Comparison of ENCODE assay signal across 15 cellular contexts in the genomic region with DNA sequence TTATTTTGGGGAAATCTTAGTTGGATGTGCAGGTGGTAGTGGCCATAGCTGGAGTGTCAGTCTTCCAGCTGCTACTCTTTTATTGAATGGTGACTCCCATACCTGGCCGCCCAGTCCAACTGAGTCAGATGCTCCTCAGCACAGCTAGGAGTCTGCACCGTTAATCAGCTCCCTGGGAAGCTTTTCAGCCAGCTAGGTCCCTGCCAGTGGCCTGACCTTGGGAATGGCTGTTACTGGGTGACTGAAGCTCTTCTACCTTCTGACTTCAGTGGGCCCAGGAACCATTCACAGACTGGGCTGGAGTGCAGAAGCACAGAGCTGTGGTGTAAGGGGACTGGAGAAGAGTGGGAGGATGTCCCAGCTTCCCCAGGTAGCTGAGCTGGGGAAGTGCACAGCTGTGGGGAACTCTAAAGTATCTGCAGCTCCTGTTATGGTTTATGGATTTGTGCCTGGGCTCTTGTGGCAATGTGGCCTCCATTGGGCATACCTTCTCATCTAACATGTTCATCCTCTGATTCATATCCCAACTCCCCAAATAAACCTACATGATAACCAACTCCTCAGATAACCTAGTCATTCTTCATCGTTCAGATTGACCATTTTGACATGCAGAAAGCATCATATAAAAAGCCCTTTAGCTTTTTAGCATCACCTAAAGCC. TPM values are rescaled to one million over a fixed set of nuclear protein-coding genes. Genes with fewer than 3 reads are reported as not detected.
DNase-seq lines count a peak whose midpoint lies in the region; ATAC-seq and TF ChIP-seq lines count a peak whose summit lies in the region.
"Had no signal": no experiment of that assay in that cellular context is flagged by ENCODE, and none has a peak within 500 bp of the region (broad histone marks: within the 10 kb centered on the region; RNA-seq: fewer than 3 reads in every experiment).

No MANE protein-coding gene starts in this region.

- no peaks in the 10 kb centered on the region for H3K9me3 Mint-ChIP-seq in activated naive CD8-positive, alpha-beta T cell treated with anti-CD3 and anti-CD28 coated beads for 36 hours
- no peaks in the 10 kb centered on the region for H3K9me3 Mint-ChIP-seq in naive thymus-derived CD4-positive, alpha-beta T cell
- no peaks in the 10 kb centered on the region for H3K9me3 Mint-ChIP-seq in type B pancreatic cell
- no peaks in the 10 kb centered on the region for H3K9me3 Mint-ChIP-seq in nephron progenitor cell
- H3K9me3 Mint-ChIP-seq in activated T-helper 1 cell treated with anti-CD3 and anti-CD28 coated beads, Interleukin-12 subunit alpha, Interleukin-12 subunit beta, Interleukin-2, Interleukin-4 antibody, amounts not matched to agents 30 ng/mL and 10 ng/mL and 1 ng/mL, durations not matched to agents 14 hours and 24 hours and 36 hours, result no peaks in the 10 kb centered on the region

- H3K4me3 ChIP-seq in left ventricle myocardium inferior, result no peak overlapping the region
- H3K4me3 ChIP-seq in right atrium auricular region, result no peak overlapping the region
- no peak overlapping the region for H3K4me3 ChIP-seq in naive thymus-derived CD4-positive, alpha-beta T cell (ENCODE audit: low read length)
- H3K4me3 ChIP-seq: HAP-1 had no signal

- H3K36me3 ChIP-seq in left ventricle myocardium inferior (peaks cover 39% of the 10 kb centered on the region), right atrium auricular region (peaks cover 39% of the 10 kb centered on the region)
- peaks cover 0 to 64% (median 0%) of the 10 kb centered on the region in 3 experiments for H3K36me3 ChIP-seq in naive thymus-derived CD4-positive, alpha-beta T cell (ENCODE audit: control insufficient read depth in 2 of 3, insufficient read depth in 3 of 3, low read length in 3 of 3)

- CTCF ChIA-PET in naive thymus-derived CD4-positive, alpha-beta T cell (lab: Charles Lee), result interaction anchor here (0.5 to 1.1 kb wide), 2 partner anchors 26 to 1427 kb away, joined by 3 to 4 read pairs; no protein-coding TSS in a partner anchor

- TF ChIP-seq CTCF in left ventricle myocardium inferior (IDR thresholded peaks at IDR 0.05; ENCODE audit: borderline replicate concordance), result no peak
- TF ChIP-seq CTCF in right atrium auricular region (IDR thresholded peaks at IDR 0.05), result no peak
- no peak for TF ChIP-seq CTCF in type B pancreatic cell (conservative IDR thresholded peaks at IDR 0.05)
- TF ChIP-seq CTCF in nephron progenitor cell (IDR thresholded peaks at IDR 0.05), result no peak

- H3K27me3 ChIP-seq in left ventricle myocardium inferior (ENCODE audit: low read depth), result no peaks in the 10 kb centered on the region
- H3K27me3 ChIP-seq in right atrium auricular region, result no peaks in the 10 kb centered on the region
- H3K27me3 ChIP-seq in naive thymus-derived CD4-positive, alpha-beta T cell (ENCODE audit: control insufficient read depth in 2 of 2, insufficient read depth in 2 of 2, low read length in 2 of 2), result no peaks in the 10 kb centered on the region
- H3K27me3 ChIP-seq: BE2C had no signal

- H3K27ac Mint-ChIP-seq in activated naive CD8-positive, alpha-beta T cell treated with anti-CD3 and anti-CD28 coated beads for 36 hours, result peak overlapping the region; percentile 3
- H3K27ac Mint-ChIP-seq in naive thymus-derived CD4-positive, alpha-beta T cell, result peak overlapping the region in 6 of 9 donors; percentile 33 to 83 (median 62)
- H3K27ac Mint-ChIP-seq in type B pancreatic cell, result peak overlapping the region; percentile 32
- H3K27ac Mint-ChIP-seq in nephron progenitor cell, result no peak overlapping the region
- no peak overlapping the region for H3K27ac Mint-ChIP-seq in activated T-helper 1 cell treated with anti-CD3 and anti-CD28 coated beads, Interleukin-12 subunit alpha, Interleukin-12 subunit beta, Interleukin-2, Interleukin-4 antibody, amounts not matched to agents 30 ng/mL and 10 ng/mL and 1 ng/mL, durations not matched to agents 14 hours and 24 hours and 36 hours

- DNase-seq in left ventricle myocardium inferior (no peak), right atrium auricular region (ENCODE audit: low spot score) (no peak), type B pancreatic cell (ENCODE audit: extremely low spot score, unreplicated experiment) (no peak), nephron progenitor cell (no peak)
- DNase-seq in activated naive CD8-positive, alpha-beta T cell treated with anti-CD3 and anti-CD28 coated beads for 36 hours, result no peak
- no peak for DNase-seq in naive thymus-derived CD4-positive, alpha-beta T cell
- DNase-seq in activated T-helper 1 cell treated with anti-CD3 and anti-CD28 coated beads, Interleukin-12 subunit alpha, Interleukin-12 subunit beta, Interleukin-2, Interleukin-4 antibody, amounts not matched to agents 30 ng/mL and 10 ng/mL and 1 ng/mL, durations not matched to agents 14 hours and 24 hours and 36 hours (ENCODE audit: low spot score), result no peak
- DNase-seq: BE2C, KG1, NCI-H1092, NCI-H1694, NCI-H345, NCI-H69, PC-3 had no signal

- H3K4me1 ChIP-seq in left ventricle myocardium inferior (peaks cover 99% of the 10 kb centered on the region), right atrium auricular region (peaks cover 0 to 84% of the 10 kb centered on the region in 2 donors)
- H3K4me1 ChIP-seq in naive thymus-derived CD4-positive, alpha-beta T cell (ENCODE audit: control insufficient read depth in 2 of 2, insufficient read depth in 2 of 2, low read length in 2 of 2), result peaks cover 10 to 22% of the 10 kb centered on the region in 2 donors
- H3K4me1 ChIP-seq: BE2C, HAP-1 had no signal

- peaks cover 56% of the 10 kb centered on the region for H3K4me1 Mint-ChIP-seq in activated naive CD8-positive, alpha-beta T cell treated with anti-CD3 and anti-CD28 coated beads for 36 hours
- H3K4me1 Mint-ChIP-seq in naive thymus-derived CD4-positive, alpha-beta T cell, result peaks cover 39 to 82% (median 63%) of the 10 kb centered on the region in 7 donors
- H3K4me1 Mint-ChIP-seq in type B pancreatic cell (ENCODE audit: unreplicated experiment) (peaks cover 4% of the 10 kb centered on the region), nephron progenitor cell (peaks cover 15% of the 10 kb centered on the region)
- H3K4me1 Mint-ChIP-seq in activated T-helper 1 cell treated with anti-CD3 and anti-CD28 coated beads, Interleukin-12 subunit alpha, Interleukin-12 subunit beta, Interleukin-2, Interleukin-4 antibody, amounts not matched to agents 30 ng/mL and 10 ng/mL and 1 ng/mL, durations not matched to agents 14 hours and 24 hours and 36 hours (ENCODE audit: low read depth), result peaks cover 37% of the 10 kb centered on the region

- no peaks in the 10 kb centered on the region for H3K27me3 Mint-ChIP-seq in activated naive CD8-positive, alpha-beta T cell treated with anti-CD3 and anti-CD28 coated beads for 36 hours
- no peaks in the 10 kb centered on the region for H3K27me3 Mint-ChIP-seq in naive thymus-derived CD4-positive, alpha-beta T cell
- H3K27me3 Mint-ChIP-seq in type B pancreatic cell (no peaks in the 10 kb centered on the region), nephron progenitor cell (ENCODE audit: low read depth, poor library complexity) (no peaks in the 10 kb centered on the region)
- H3K27me3 Mint-ChIP-seq in activated T-helper 1 cell treated with anti-CD3 and anti-CD28 coated beads, Interleukin-12 subunit alpha, Interleukin-12 subunit beta, Interleukin-2, Interleukin-4 antibody, amounts not matched to agents 30 ng/mL and 10 ng/mL and 1 ng/mL, durations not matched to agents 14 hours and 24 hours and 36 hours (ENCODE audit: insufficient read depth), result no peaks in the 10 kb centered on the region

- intact Hi-C loops in left ventricle myocardium inferior (cut with micrococcal nuclease), result no loop called here
- intact Hi-C loops in naive thymus-derived CD4-positive, alpha-beta T cell (cut with micrococcal nuclease), result no loop called here
- intact Hi-C loops in activated T-helper 1 cell treated with anti-CD3 and anti-CD28 coated beads, Interleukin-12 subunit alpha, Interleukin-12 subunit beta, Interleukin-2, Interleukin-4 antibody, amounts not matched to agents 30 ng/mL and 10 ng/mL and 1 ng/mL, durations not matched to agents 14 hours and 24 hours and 36 hours (cut with micrococcal nuclease), result no loop called here

- no peak overlapping the region for H3K4me3 Mint-ChIP-seq in activated naive CD8-positive, alpha-beta T cell treated with anti-CD3 and anti-CD28 coated beads for 36 hours
- peak overlapping the region in 3 of 10 donors; percentile 19 to 38 (median 29) for H3K4me3 Mint-ChIP-seq in naive thymus-derived CD4-positive, alpha-beta T cell
- H3K4me3 Mint-ChIP-seq in type B pancreatic cell (no peak overlapping the region), nephron progenitor cell (no peak overlapping the region)
- H3K4me3 Mint-ChIP-seq in activated T-helper 1 cell treated with anti-CD3 and anti-CD28 coated beads, Interleukin-12 subunit alpha, Interleukin-12 subunit beta, Interleukin-2, Interleukin-4 antibody, amounts not matched to agents 30 ng/mL and 10 ng/mL and 1 ng/mL, durations not matched to agents 14 hours and 24 hours and 36 hours, result no peak overlapping the region

- peak overlapping the region; percentile 33 for H3K27ac ChIP-seq in left ventricle myocardium inferior (replicated peaks)
- H3K27ac ChIP-seq in right atrium auricular region, result no peak overlapping the region
- no peak overlapping the region for H3K27ac ChIP-seq in naive thymus-derived CD4-positive, alpha-beta T cell (ENCODE audit: low read depth, low read length)

- no peak for ATAC-seq in naive thymus-derived CD4-positive, alpha-beta T cell
- ATAC-seq: PC-3 had no signal

- POLR2A ChIA-PET in naive thymus-derived CD4-positive, alpha-beta T cell (lab: Charles Lee), result interaction anchor here (0.9 to 1.3 kb wide), 3 partner anchors 9 to 16 kb away, joined by 3 to 4 read pairs (median 4); partner anchors contain the start of gene ALKBH5

- no peaks in the 10 kb centered on the region for H3K9me3 ChIP-seq in left ventricle myocardium inferior (replicated peaks)
- H3K9me3 ChIP-seq in right atrium auricular region, result no peaks in the 10 kb centered on the region
- H3K9me3 ChIP-seq in naive thymus-derived CD4-positive, alpha-beta T cell (ENCODE audit: control insufficient read depth in 2 of 3, low read length in 3 of 3), result no peaks in the 10 kb centered on the region
- H3K9me3 ChIP-seq: BE2C, HAP-1 had no signal

- H3K36me3 Mint-ChIP-seq in activated naive CD8-positive, alpha-beta T cell treated with anti-CD3 and anti-CD28 coated beads for 36 hours, result peaks cover 33% of the 10 kb centered on the region
- H3K36me3 Mint-ChIP-seq in naive thymus-derived CD4-positive, alpha-beta T cell, result peaks cover 5 to 39% (median 14%) of the 10 kb centered on the region in 5 donors
- H3K36me3 Mint-ChIP-seq in type B pancreatic cell (peaks cover 20% of the 10 kb centered on the region), nephron progenitor cell (ENCODE audit: low read depth) (peaks cover 82% of the 10 kb centered on the region)
- peaks cover 45% of the 10 kb centered on the region for H3K36me3 Mint-ChIP-seq in activated T-helper 1 cell treated with anti-CD3 and anti-CD28 coated beads, Interleukin-12 subunit alpha, Interleukin-12 subunit beta, Interleukin-2, Interleukin-4 antibody, amounts not matched to agents 30 ng/mL and 10 ng/mL and 1 ng/mL, durations not matched to agents 14 hours and 24 hours and 36 hours (ENCODE audit: low read depth)

RNA-seq across cellular contexts. Expression of gene ALKBH5, which starts 14.0 kb away (rescaled TPM):
- total RNA-seq in left ventricle myocardium inferior, result 179 TPM
- 100 to 1,000 TPM; 177 to 193 TPM for total RNA-seq in right atrium auricular region
- 100 to 1,000 TPM; 163 TPM for total RNA-seq in activated naive CD8-positive, alpha-beta T cell treated with anti-CD3 and anti-CD28 coated beads for 36 hours
- total RNA-seq in naive thymus-derived CD4-positive, alpha-beta T cell, result 100 to 1,000 TPM in 3 of 5 experiments, 10 to 100 TPM in 2; 97.4 to 135 (median 108) TPM
- polyA plus RNA-seq in naive thymus-derived CD4-positive, alpha-beta T cell, result 100 to 1,000 TPM; 121 to 154 TPM
- 79.8 and 88.8 TPM in 2 replicates for total RNA-seq in type B pancreatic cell (ENCODE audit: low replicate concordance)
- 127 and 128 TPM in 2 replicates for total RNA-seq in activated T-helper 1 cell treated with anti-CD3 and anti-CD28 coated beads, Interleukin-12 subunit alpha, Interleukin-12 subunit beta, Interleukin-2, Interleukin-4 antibody, amounts not matched to agents 30 ng/mL and 10 ng/mL and 1 ng/mL, durations not matched to agents 14 hours and 24 hours and 36 hours

RNA-seq across cellular contexts. Expression of gene LLGL1, which starts 27.8 kb away (rescaled TPM):
- total RNA-seq in left ventricle myocardium inferior (8.8 TPM), right atrium auricular region (10 to 100 TPM; 12.6 to 16.7 TPM), type B pancreatic cell (ENCODE audit: low replicate concordance) (35.1 and 61.2 TPM in 2 replicates)
- total RNA-seq in activated naive CD8-positive, alpha-beta T cell treated with anti-CD3 and anti-CD28 coated beads for 36 hours, result 10 to 100 TPM; 13.7 to 15.2 TPM
- total RNA-seq in naive thymus-derived CD4-positive, alpha-beta T cell, result 10 to 100 TPM; 12.9 to 21.6 (median 16.5) TPM
- polyA plus RNA-seq in naive thymus-derived CD4-positive, alpha-beta T cell, result 1 to 10 TPM in 1 of 2 donors, under 1 TPM in 1; 0.89 to 2.0 TPM
- 22.6 and 23.4 TPM in 2 replicates for total RNA-seq in activated T-helper 1 cell treated with anti-CD3 and anti-CD28 coated beads, Interleukin-12 subunit alpha, Interleukin-12 subunit beta, Interleukin-2, Interleukin-4 antibody, amounts not matched to agents 30 ng/mL and 10 ng/mL and 1 ng/mL, durations not matched to agents 14 hours and 24 hours and 36 hours

Comparison
In these comparisons a context has a peak if more than half of its experiments do, and no peak if none do; other contexts are left out.
1. H3K27ac Mint-ChIP-seq: peak in activated naive CD8-positive, alpha-beta T cell treated with anti-CD3 and anti-CD28 coated beads for 36 hours (single experiment), naive thymus-derived CD4-positive, alpha-beta T cell (6 of 9) and type B pancreatic cell (single experiment); none in nephron progenitor cell (single experiment) and activated T-helper 1 cell treated with anti-CD3 and anti-CD28 coated beads, Interleukin-12 subunit alpha, Interleukin-12 subunit beta, Interleukin-2, Interleukin-4 antibody, amounts not matched to agents 30 ng/mL and 10 ng/mL and 1 ng/mL, durations not matched to agents 14 hours and 24 hours and 36 hours (single experiment).